In genomic region chr6:15242937-15243614, GRCh38 we compare ENCODE assay signal across 17 cellular contexts. TPM values are rescaled to one million over a fixed set of nuclear protein-coding genes. Genes with fewer than 3 reads are reported as not detected.
DNase-seq lines count a peak whose midpoint lies in the region; ATAC-seq, FAIRE-seq and TF ChIP-seq lines count a peak whose summit lies in the region.
"Had no signal": no experiment of that assay in that cellular context is flagged by ENCODE, and none has a peak within 500 bp of the region (broad histone marks: within the 10 kb centered on the region; RNA-seq: fewer than 3 reads in every experiment).

No MANE protein-coding gene starts in this region.

- no peaks in the 10 kb centered on the region for H3K4me1 Mint-ChIP-seq in activated T-helper 1 cell treated with anti-CD3 and anti-CD28 coated beads, Interleukin-12 subunit alpha, Interleukin-12 subunit beta, Interleukin-2, Interleukin-4 antibody, amounts not matched to agents 30 ng/mL and 10 ng/mL and 1 ng/mL, durations not matched to agents 14 hours and 24 hours and 36 hours (ENCODE audit: low read depth)

- no peak for ATAC-seq in HepG2
- no peak for ATAC-seq in right lobe of liver
- ATAC-seq in GM18517 (IDR thresholded peaks at IDR 0.05; ENCODE audit: unreplicated experiment): no peak
- ATAC-seq: esophagus mucosa, lower lobe of right lung had no signal

- H3K4me1 ChIP-seq in HepG2 (ENCODE audit: insufficient read depth, low read length) (peaks cover 20% of the 10 kb centered on the region), right lobe of liver (no peaks in the 10 kb centered on the region), muscle layer of colon (ENCODE audit: insufficient read depth, low read length) (peaks cover 21% of the 10 kb centered on the region)

- no peak overlapping the region for H3K4me3 ChIP-seq in HepG2 (replicated peaks in 1 of 3; ENCODE audit: insufficient read depth in 1 of 3, low read depth in 2 of 3, low read length in 3 of 3)
- no peak overlapping the region for H3K4me3 ChIP-seq in right lobe of liver
- H3K4me3 ChIP-seq in muscle layer of colon (ENCODE audit: low read depth in 1 of 2, low read length in 2 of 2): no peak overlapping the region
- H3K4me3 ChIP-seq: hepatocyte, lower lobe of right lung, ovary, suprapubic skin had no signal

- DNase-seq in HepG2 (ENCODE audit: low spot score) (no peak), right lobe of liver (no peak), NCI-H446 treated with DMSO at 0.1 percent for 48 hours (lab: John Stamatoyannopoulos, UW) (no peak), NCI-H1105 (lab: John Stamatoyannopoulos, UW) (no peak), NCI-H2081 treated with DMSO at 0.1 percent for 48 hours (lab: John Stamatoyannopoulos, UW) (no peak)
- no peak for DNase-seq in activated T-helper 1 cell treated with anti-CD3 and anti-CD28 coated beads, Interleukin-12 subunit alpha, Interleukin-12 subunit beta, Interleukin-2, Interleukin-4 antibody, amounts not matched to agents 30 ng/mL and 10 ng/mL and 1 ng/mL, durations not matched to agents 14 hours and 24 hours and 36 hours (ENCODE audit: low spot score)
- DNase-seq: activated T-cell treated with anti-CD3 and anti-CD28 coated beads for 4 hours, lower lobe of right lung, NCI-H1092, NCI-H226 had no signal

- no peak overlapping the region for H2AFZ ChIP-seq in HepG2 (ENCODE audit: low read length)
- H2AFZ ChIP-seq: hepatocyte had no signal

- 0 out of 2 replicates have a peak, but pooled peaks cover 6% of the 10 kb centered on the region for H4K20me1 ChIP-seq in HepG2 (ENCODE audit: insufficient read depth, low read length)

- H3K4me3 Mint-ChIP-seq in activated T-helper 1 cell treated with anti-CD3 and anti-CD28 coated beads, Interleukin-12 subunit alpha, Interleukin-12 subunit beta, Interleukin-2, Interleukin-4 antibody, amounts not matched to agents 30 ng/mL and 10 ng/mL and 1 ng/mL, durations not matched to agents 14 hours and 24 hours and 36 hours: peak overlapping the region; percentile 74

- no peaks in the 10 kb centered on the region for H3K9me3 Mint-ChIP-seq in activated T-helper 1 cell treated with anti-CD3 and anti-CD28 coated beads, Interleukin-12 subunit alpha, Interleukin-12 subunit beta, Interleukin-2, Interleukin-4 antibody, amounts not matched to agents 30 ng/mL and 10 ng/mL and 1 ng/mL, durations not matched to agents 14 hours and 24 hours and 36 hours

- H3K9me3 ChIP-seq in HepG2 (ENCODE audit: low read length): no peaks in the 10 kb centered on the region
- no peaks in the 10 kb centered on the region for H3K9me3 ChIP-seq in right lobe of liver
- no peaks in the 10 kb centered on the region for H3K9me3 ChIP-seq in muscle layer of colon (ENCODE audit: low read length)
- H3K9me3 ChIP-seq: lower lobe of right lung, ovary, suprapubic skin had no signal

- peaks cover 3% of the 10 kb centered on the region for H3K27me3 Mint-ChIP-seq in activated T-helper 1 cell treated with anti-CD3 and anti-CD28 coated beads, Interleukin-12 subunit alpha, Interleukin-12 subunit beta, Interleukin-2, Interleukin-4 antibody, amounts not matched to agents 30 ng/mL and 10 ng/mL and 1 ng/mL, durations not matched to agents 14 hours and 24 hours and 36 hours (ENCODE audit: insufficient read depth)

- POLR2A ChIA-PET in HepG2 (lab: Yijun Ruan, JAX): interaction anchor here (1.0 kb wide), 1 partner anchor 8 kb away, joined by 3 read pairs; no protein-coding TSS in a partner anchor

- in situ Hi-C loops in HepG2 (cut with HindIII; ENCODE audit: extremely low pct_ligation_motif_present, low pct_unique_long_range_greater_than_20kb): loop anchor here (25.0 kb wide), 1 partner anchor 1031 kb away; no protein-coding TSS in a partner anchor

- TF ChIP-seq POLR2A in HepG2 (IDR thresholded peaks at IDR 0.05; ENCODE audit: insufficient read depth in 1 of 2, low read depth in 2 of 2, low read length in 2 of 2) (no peak), right lobe of liver (IDR thresholded peaks at IDR 0.05) (no peak)

- intact Hi-C loops in HepG2 (cut with micrococcal nuclease; ENCODE audit: unreplicated experiment): loop anchor here (10.0 kb wide), 2 partner anchors 208 to 1028 kb away; no protein-coding TSS in a partner anchor
- intact Hi-C loops in right lobe of liver (cut with DNase I): no loop called here
- intact Hi-C loops in activated T-helper 1 cell treated with anti-CD3 and anti-CD28 coated beads, Interleukin-12 subunit alpha, Interleukin-12 subunit beta, Interleukin-2, Interleukin-4 antibody, amounts not matched to agents 30 ng/mL and 10 ng/mL and 1 ng/mL, durations not matched to agents 14 hours and 24 hours and 36 hours (cut with micrococcal nuclease): loop anchor here (10.0 kb wide), 1 partner anchor 1428 kb away; the partner anchor contains the start of gene MCUR1

- FAIRE-seq in HepG2 (lab: Jason Lieb, UNC): no peak
- FAIRE-seq: colon had no signal

- TF ChIP-seq CTCF in HepG2 (CRISPR knock-in tag; IDR thresholded peaks at IDR 0.05): no peak
- no peak for TF ChIP-seq CTCF in right lobe of liver (IDR thresholded peaks at IDR 0.05)

- H3K4me2 ChIP-seq in HepG2 (ENCODE audit: low read depth, low read length): peak overlapping the region; percentile 52; the same call in 1 of the 2 replicates

- peaks cover 20% of the 10 kb centered on the region for H3K79me2 ChIP-seq in HepG2 (ENCODE audit: insufficient read depth, low read length)

- no peak overlapping the region for H3K27ac Mint-ChIP-seq in activated T-helper 1 cell treated with anti-CD3 and anti-CD28 coated beads, Interleukin-12 subunit alpha, Interleukin-12 subunit beta, Interleukin-2, Interleukin-4 antibody, amounts not matched to agents 30 ng/mL and 10 ng/mL and 1 ng/mL, durations not matched to agents 14 hours and 24 hours and 36 hours

- H3K9ac ChIP-seq in HepG2 (ENCODE audit: insufficient read depth, low read depth, low read length) (no peak overlapping the region), muscle layer of colon (ENCODE audit: low read length) (no peak overlapping the region)

- no TSS peak for BruUV-seq in HepG2 (replicated peaks; lab: Mats Ljungman, UMichigan)

- H3K27me3 ChIP-seq in HepG2 (ENCODE audit: control insufficient read depth in 1 of 2, insufficient read depth in 2 of 2, low read length in 2 of 2) (peaks cover 0 to 19% of the 10 kb centered on the region in 2 experiments; a peak in 3 of 5 replicates), right lobe of liver (no peaks in the 10 kb centered on the region), muscle layer of colon (ENCODE audit: control insufficient read depth in 1 of 2, insufficient read depth in 2 of 2, low read length in 2 of 2) (no peaks in the 10 kb centered on the region)
- H3K27me3 ChIP-seq: hepatocyte, ovary, suprapubic skin had no signal

- H3K27ac ChIP-seq in HepG2 (ENCODE audit: extremely low read length, insufficient read depth, low read length) (no peak overlapping the region), right lobe of liver (no peak overlapping the region), muscle layer of colon (ENCODE audit: low read depth, low read length) (peak overlapping the region; percentile 41)
- H3K27ac ChIP-seq: hepatocyte, lower lobe of right lung, ovary, suprapubic skin had no signal

- TF ChIP-seq EP300 in HepG2 (IDR thresholded peaks at IDR 0.05; ENCODE audit: low read depth in 2 of 2, low read length in 2 of 2) (no peak), HepG2 (CRISPR knock-in tag; IDR thresholded peaks at IDR 0.05; ENCODE audit: borderline replicate concordance) (no peak)

- peaks cover 8% of the 10 kb centered on the region for H3K36me3 Mint-ChIP-seq in activated T-helper 1 cell treated with anti-CD3 and anti-CD28 coated beads, Interleukin-12 subunit alpha, Interleukin-12 subunit beta, Interleukin-2, Interleukin-4 antibody, amounts not matched to agents 30 ng/mL and 10 ng/mL and 1 ng/mL, durations not matched to agents 14 hours and 24 hours and 36 hours (ENCODE audit: low read depth)

- no peaks in the 10 kb centered on the region for H3K36me3 ChIP-seq in HepG2 (replicated peaks in 1 of 2; ENCODE audit: control insufficient read depth in 1 of 2, insufficient read depth in 2 of 2, low read length in 2 of 2)
- H3K36me3 ChIP-seq in right lobe of liver: no peaks in the 10 kb centered on the region
- H3K36me3 ChIP-seq in muscle layer of colon (ENCODE audit: insufficient read depth, low read length): no peaks in the 10 kb centered on the region
- H3K36me3 ChIP-seq: lower lobe of right lung, ovary, suprapubic skin had no signal

- WGBS in HepG2 (ENCODE audit: low lambda C conversion rate): 8% methylated on average over 1 of the region's 1 CpG
- WGBS in right lobe of liver (ENCODE audit: insufficient coverage, low coverage, low lambda C conversion rate, missing lambda C conversion rate): 88% methylated on average over 1 of the region's 1 CpG

- CTCF ChIA-PET in HepG2 (lab: Yijun Ruan, JAX; ENCODE audit: low intra/inter-chr PET ratio, low total read pairs): no interaction called here

- TF ChIP-seq RAD21 in HepG2 (CRISPR knock-in tag; IDR thresholded peaks at IDR 0.05): no peak

RNA-seq across cellular contexts. Expression of gene JARID2, which starts 2.8 kb away (rescaled TPM):
- total RNA-seq in HepG2 (2016; rRNA removed; fragmentation: Illumina TruSeq; extraction: Trizol) (10.0 and 10.3 TPM in 2 replicates), right lobe of liver (1 to 10 TPM; 2.5 to 3.9 (median 3.0) TPM)
- 1.0 and 1.4 TPM in 2 replicates for total RNA-seq in HepG2 (2016; cell fraction: cytosol; rRNA removed; fragmentation: Illumina TruSeq; extraction: Trizol; ENCODE audit: low read depth)
- total RNA-seq in HepG2 (2016; cell fraction: insoluble cytoplasmic fraction; rRNA removed; fragmentation: Illumina TruSeq; extraction: Trizol): 9.6 and 10.6 TPM in 2 replicates
- 2.7 and 2.8 TPM in 2 replicates for total RNA-seq in HepG2 (2016; cell fraction: membrane; rRNA removed; fragmentation: Illumina TruSeq; extraction: Trizol)
- total RNA-seq in HepG2 (2016; cell fraction: nucleus; rRNA removed; fragmentation: Illumina TruSeq; extraction: Trizol): 10.4 and 13.0 TPM in 2 replicates
- 7.5 TPM in 2 replicates for polyA plus RNA-seq in HepG2 (2011; rRNA removed)
- polyA plus RNA-seq in HepG2 (2011; cell fraction: cytosol; rRNA removed): 5.9 and 6.7 TPM in 2 replicates
- polyA plus RNA-seq in HepG2 (2011; cell fraction: nucleus; rRNA removed): 11.8 and 13.9 TPM in 2 replicates
- 7.9 and 9.2 TPM in 2 replicates for polyA plus RNA-seq in HepG2 (2012)
- 0.23 and 0.37 TPM in 2 replicates for polyA plus RNA-seq in HepG2 (2016; cell fraction: cytosol; fragmentation: Illumina TruSeq; extraction: Trizol; ENCODE audit: low read depth)
- polyA plus RNA-seq in HepG2 (2016; cell fraction: insoluble cytoplasmic fraction; fragmentation: Illumina TruSeq; extraction: Trizol; ENCODE audit: low read depth): 8.5 and 10.1 TPM in 2 replicates
- 1.2 and 1.3 TPM in 2 replicates for polyA plus RNA-seq in HepG2 (2016; cell fraction: membrane; fragmentation: Illumina TruSeq; extraction: Trizol; ENCODE audit: low read depth)
- polyA plus RNA-seq in HepG2 (2016; cell fraction: nucleus; fragmentation: Illumina TruSeq; extraction: Trizol; ENCODE audit: insufficient read depth, low read depth): 13.6 and 14.4 TPM in 2 replicates
- 8.4 and 12.4 TPM in 2 replicates for polyA minus RNA-seq in HepG2 (2011; rRNA and poly(A)+ RNA removed; ENCODE audit: low replicate concordance)
- polyA minus RNA-seq in HepG2 (2011; cell fraction: cytosol; rRNA and poly(A)+ RNA removed): 8.4 TPM in 2 replicates
- 20.6 and 22.3 TPM in 2 replicates for polyA minus RNA-seq in HepG2 (2011; cell fraction: nucleus; rRNA and poly(A)+ RNA removed)
- 60.5 and 62.5 TPM in 2 replicates for total RNA-seq in activated T-helper 1 cell treated with anti-CD3 and anti-CD28 coated beads, Interleukin-12 subunit alpha, Interleukin-12 subunit beta, Interleukin-2, Interleukin-4 antibody, amounts not matched to agents 30 ng/mL and 10 ng/mL and 1 ng/mL, durations not matched to agents 14 hours and 24 hours and 36 hours

Comparison
In these comparisons a context has a peak if more than half of its experiments do, and no peak if none do; other contexts are left out.
1. intact Hi-C loops: an anchor here in HepG2 (10.0 kb wide) and activated T-helper 1 cell treated with anti-CD3 and anti-CD28 coated beads, Interleukin-12 subunit alpha, Interleukin-12 subunit beta, Interleukin-2, Interleukin-4 antibody, amounts not matched to agents 30 ng/mL and 10 ng/mL and 1 ng/mL, durations not matched to agents 14 hours and 24 hours and 36 hours (10.0 kb wide); none called in right lobe of liver.